ENCODE assay signal across 8 cellular contexts in the genomic region with DNA sequence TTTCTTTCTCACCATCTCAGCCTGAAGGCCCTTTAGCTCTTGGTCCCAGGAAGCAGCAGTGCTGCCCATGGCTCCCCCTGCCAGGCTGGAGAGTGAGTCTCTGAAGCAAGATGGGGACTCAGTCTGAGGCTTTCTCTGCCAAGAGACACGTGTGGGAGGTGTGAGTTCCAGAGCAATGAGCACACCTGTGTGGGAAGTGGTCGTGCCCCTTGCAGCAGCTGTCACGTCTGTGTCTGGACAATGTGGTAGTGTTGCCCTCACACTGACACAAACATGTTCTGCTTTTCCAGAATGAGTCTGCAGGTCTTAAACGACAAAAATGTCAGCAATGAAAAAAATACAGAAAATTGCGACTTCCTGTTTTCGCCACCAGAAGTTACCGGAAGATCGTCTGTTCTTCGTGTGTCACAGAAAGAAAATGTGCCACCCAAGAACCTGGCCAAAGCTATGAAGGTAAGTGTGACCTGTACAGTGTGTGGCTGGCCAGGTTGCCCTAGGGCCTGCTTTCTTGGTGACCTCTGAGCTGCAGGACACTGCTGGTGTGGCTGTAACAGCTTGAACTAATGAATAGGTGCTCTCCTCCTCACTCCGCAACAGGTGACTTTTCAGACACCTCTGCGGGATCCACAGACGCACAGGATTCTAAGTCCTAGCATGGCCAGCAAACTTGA.
A peak's percentile ranks its signal among the peaks of the same experiment; 100 is the strongest.
DNase-seq lines count a peak whose midpoint lies in the region; ATAC-seq lines count a peak whose summit lies in the region.

No MANE protein-coding gene starts in this region.

- no peaks in the 10 kb centered on the region for H3K27me3 Mint-ChIP-seq in stimulated activated naive CD8-positive, alpha-beta T cell treated with anti-CD3 and anti-CD28 coated beads, Interleukin-15, amount 100 ng/mL, for 72 hours

- peak; percentile 82 for DNase-seq in activated CD8-positive, alpha-beta memory T cell treated with anti-CD3 and anti-CD28 coated beads for 24 hours
- DNase-seq in activated CD8-positive, alpha-beta memory T cell treated with anti-CD3 and anti-CD28 coated beads, Interleukin-2, amount 50 U/mL, for 4 hours, result no peak
- DNase-seq in activated CD4-positive, alpha-beta T cell treated with anti-CD3 and anti-CD28 coated beads, Interleukin-2, amount 50 U/mL, for 1 hour, result peak; percentile 40
- peak; percentile 54 to 69 for DNase-seq in stimulated activated naive CD8-positive, alpha-beta T cell treated with anti-CD3 and anti-CD28 coated beads, Interleukin-15, amount 100 ng/mL, for 72 hours
- no peak for DNase-seq in NCI-H146 (lab: John Stamatoyannopoulos, UW)
- no peak for DNase-seq in midbrain (lab: John Stamatoyannopoulos, UW)

- no peaks in the 10 kb centered on the region; the same call in 1 of the 2 replicates for H3K4me1 ChIP-seq in iPS-20b (ENCODE audit: insufficient read depth, low read length)

- H3K4me3 Mint-ChIP-seq in stimulated activated naive CD8-positive, alpha-beta T cell treated with anti-CD3 and anti-CD28 coated beads, Interleukin-15, amount 100 ng/mL, for 72 hours, result peak overlapping the region; percentile 98 to 99

- H3K27me3 ChIP-seq in iPS-20b (ENCODE audit: insufficient read depth, low read length), result no peaks in the 10 kb centered on the region

- H3K9ac ChIP-seq in iPS-20b (ENCODE audit: low read depth, low read length), result peak overlapping the region; percentile 91; the same call in 1 of the 2 replicates

- peaks cover 82% of the 10 kb centered on the region for H3K4me1 Mint-ChIP-seq in stimulated activated naive CD8-positive, alpha-beta T cell treated with anti-CD3 and anti-CD28 coated beads, Interleukin-15, amount 100 ng/mL, for 72 hours

- H3K4me3 ChIP-seq in iPS-20b (ENCODE audit: low read length), result peak overlapping the region; percentile 93; the same call in 1 of the 2 replicates

- H3K27ac Mint-ChIP-seq in stimulated activated naive CD8-positive, alpha-beta T cell treated with anti-CD3 and anti-CD28 coated beads, Interleukin-15, amount 100 ng/mL, for 72 hours, result peak overlapping the region; percentile 97 to 99

- no peaks in the 10 kb centered on the region for H3K9me3 ChIP-seq in iPS-20b (ENCODE audit: insufficient read depth, low read depth, low read length)

- H3K9me3 Mint-ChIP-seq in stimulated activated naive CD8-positive, alpha-beta T cell treated with anti-CD3 and anti-CD28 coated beads, Interleukin-15, amount 100 ng/mL, for 72 hours, result no peaks in the 10 kb centered on the region

- peak; percentile 35 for ATAC-seq in stimulated activated naive CD8-positive, alpha-beta T cell treated with anti-CD3 and anti-CD28 coated beads, Interleukin-15, amount 100 ng/mL, for 72 hours
- ATAC-seq in GM21423 (IDR thresholded peaks at IDR 0.05; ENCODE audit: unreplicated experiment), result no peak

- H3K27ac ChIP-seq in iPS-20b (ENCODE audit: low read length), result no peak overlapping the region

- peaks cover 66% of the 10 kb centered on the region for H3K36me3 ChIP-seq in iPS-20b (ENCODE audit: insufficient read depth, low read depth, low read length)

Comparison
In these comparisons a context has a peak if more than half of its experiments do, and no peak if none do; other contexts are left out.
1. DNase-seq: peak in activated CD8-positive, alpha-beta memory T cell treated with anti-CD3 and anti-CD28 coated beads for 24 hours (single experiment), activated CD4-positive, alpha-beta T cell treated with anti-CD3 and anti-CD28 coated beads, Interleukin-2, amount 50 U/mL, for 1 hour (single experiment) and stimulated activated naive CD8-positive, alpha-beta T cell treated with anti-CD3 and anti-CD28 coated beads, Interleukin-15, amount 100 ng/mL, for 72 hours (2 of 2); none in activated CD8-positive, alpha-beta memory T cell treated with anti-CD3 and anti-CD28 coated beads, Interleukin-2, amount 50 U/mL, for 4 hours (single experiment), NCI-H146 (single experiment) and midbrain (single experiment).